30 cellular contexts compared by ENCODE assay signal in genomic region chr6:163423696-163424095, GRCh38. TPM values are rescaled to one million over a fixed set of nuclear protein-coding genes. Genes with fewer than 3 reads are reported as not detected.
A peak's percentile ranks its signal among the peaks of the same experiment; 100 is the strongest.
DNase-seq lines count a peak whose midpoint lies in the region; ATAC-seq and TF ChIP-seq lines count a peak whose summit lies in the region.
"Had no signal": no experiment of that assay in that cellular context is flagged by ENCODE, and none has a peak within 500 bp of the region (broad histone marks: within the 10 kb centered on the region; RNA-seq: fewer than 3 reads in every experiment).

No MANE protein-coding gene starts in this region.

- POLR2A ChIA-PET in CD4-positive, alpha-beta T cell (lab: Charles Lee): no interaction called here

- H3K4me1 ChIP-seq in cardiac muscle cell (ENCODE audit: low read depth) (peaks cover 70% of the 10 kb centered on the region), heart right ventricle (peaks cover 5 to 100% (median 93%) of the 10 kb centered on the region in 9 donors), osteoblast (ENCODE audit: insufficient read depth, low read length) (peaks cover 46% of the 10 kb centered on the region), tibial nerve (peaks cover 0 to 94% (median 25%) of the 10 kb centered on the region in 4 donors)
- H3K4me1 ChIP-seq: colonic mucosa had no signal

- H3K27me3 Mint-ChIP-seq in CD4-positive, alpha-beta T cell: no peaks in the 10 kb centered on the region
- H3K27me3 Mint-ChIP-seq: activated naive CD4-positive, alpha-beta T cell treated with anti-CD3 and anti-CD28 coated beads, Interleukin-2, amount 10 ng/mL, durations not matched to agents 7 days and 5 days; activated T-helper 17 cell treated with anti-CD3 and anti-CD28 coated beads, Interleukin-2, amount 50 U/mL, for 72 hours; effector memory CD8-positive, alpha-beta T cell; naive thymus-derived CD8-positive, alpha-beta T cell; stimulated activated naive CD8-positive, alpha-beta T cell treated with anti-CD3 and anti-CD28 coated beads, Interleukin-15, Interleukin-2, amounts not matched to agents 100 ng/mL and 50 ng/mL, for 24 hours had no signal

- peaks cover 64% of the 10 kb centered on the region for H4K20me1 ChIP-seq in osteoblast (ENCODE audit: insufficient read depth, low read length)

- H3K9me3 ChIP-seq in cardiac muscle cell (ENCODE audit: low read depth) (no peaks in the 10 kb centered on the region), heart right ventricle (no peaks in the 10 kb centered on the region), osteoblast (ENCODE audit: low read depth, low read length) (no peaks in the 10 kb centered on the region), tibial nerve (no peaks in the 10 kb centered on the region)
- no peaks in the 10 kb centered on the region for H3K9me3 ChIP-seq in CD4-positive, alpha-beta T cell (ENCODE audit: control insufficient read depth, low read length)
- H3K9me3 ChIP-seq: BLaER1 treated with 17β-estradiol and CSF1 and Interleukin-3, amounts not matched to agents 10 nM and 100 nM; colonic mucosa; spleen; thyroid gland had no signal

- no peak overlapping the region for H3K27ac Mint-ChIP-seq in CD4-positive, alpha-beta T cell
- H3K27ac Mint-ChIP-seq: activated naive CD4-positive, alpha-beta T cell treated with anti-CD3 and anti-CD28 coated beads, Interleukin-2, amount 10 ng/mL, durations not matched to agents 7 days and 5 days; activated T-helper 17 cell treated with anti-CD3 and anti-CD28 coated beads, Interleukin-2, amount 50 U/mL, for 72 hours; effector memory CD8-positive, alpha-beta T cell; stimulated activated naive CD8-positive, alpha-beta T cell treated with anti-CD3 and anti-CD28 coated beads, Interleukin-15, Interleukin-2, amounts not matched to agents 100 ng/mL and 50 ng/mL, for 24 hours had no signal

- H3K79me2 ChIP-seq in osteoblast (ENCODE audit: insufficient read depth, low read length): peaks cover 98% of the 10 kb centered on the region

- H3K27me3 ChIP-seq in cardiac muscle cell: no peaks in the 10 kb centered on the region
- H3K27me3 ChIP-seq in heart right ventricle: no peaks in the 10 kb centered on the region
- H3K27me3 ChIP-seq in osteoblast (ENCODE audit: insufficient read depth, low read length): no peaks in the 10 kb centered on the region
- H3K27me3 ChIP-seq in tibial nerve: no peaks in the 10 kb centered on the region
- H3K27me3 ChIP-seq in CD4-positive, alpha-beta T cell (ENCODE audit: control insufficient read depth, insufficient read depth, low read length): no peaks in the 10 kb centered on the region
- H3K27me3 ChIP-seq: BLaER1 treated with 17β-estradiol and CSF1 and Interleukin-3, amounts not matched to agents 10 nM and 100 nM; colonic mucosa; spleen; thyroid gland had no signal

- CTCF ChIA-PET in CD4-positive, alpha-beta T cell (lab: Charles Lee): interaction anchor here (0.7 to 1.5 kb wide), 2 partner anchors 131 to 692 kb away, joined by 3 to 4 read pairs; no protein-coding TSS in a partner anchor

- no peak overlapping the region for H3K4me3 Mint-ChIP-seq in CD4-positive, alpha-beta T cell
- H3K4me3 Mint-ChIP-seq: activated naive CD4-positive, alpha-beta T cell treated with anti-CD3 and anti-CD28 coated beads, Interleukin-2, amount 10 ng/mL, durations not matched to agents 7 days and 5 days; activated T-helper 17 cell treated with anti-CD3 and anti-CD28 coated beads, Interleukin-2, amount 50 U/mL, for 72 hours; effector memory CD8-positive, alpha-beta T cell; naive thymus-derived CD8-positive, alpha-beta T cell; stimulated activated naive CD8-positive, alpha-beta T cell treated with anti-CD3 and anti-CD28 coated beads, Interleukin-15, Interleukin-2, amounts not matched to agents 100 ng/mL and 50 ng/mL, for 24 hours had no signal

- no peak for TF ChIP-seq EP300 in tibial nerve (IDR thresholded peaks at IDR 0.05)

- intact Hi-C loops in heart right ventricle (cut with DNase I): loop anchor here in 8 of 10 donors (5.0 to 10.0 kb wide), 13 partner anchors 131 to 1501 kb away; no protein-coding TSS in a partner anchor
- intact Hi-C loops in CD4-positive, alpha-beta T cell (cut with DNase I, micrococcal nuclease): no loop called here

- no peak overlapping the region for H3K4me3 ChIP-seq in cardiac muscle cell
- H3K4me3 ChIP-seq in heart right ventricle: peak overlapping the region in 2 of 10 donors; percentile 8 to 20
- H3K4me3 ChIP-seq in osteoblast (ENCODE audit: insufficient read depth, low read length): no peak overlapping the region
- H3K4me3 ChIP-seq in tibial nerve: peak overlapping the region in 1 of 4 donors; percentile 95
- H3K4me3 ChIP-seq: BLaER1 treated with 17β-estradiol and CSF1 and Interleukin-3, amounts not matched to agents 10 nM and 100 nM; colonic mucosa; lung; spleen; thyroid gland had no signal

- H3K36me3 Mint-ChIP-seq in CD4-positive, alpha-beta T cell (ENCODE audit: low read depth): no peaks in the 10 kb centered on the region
- H3K36me3 Mint-ChIP-seq: naive thymus-derived CD8-positive, alpha-beta T cell had no signal

- TF ChIP-seq CTCF in cardiac muscle cell (IDR thresholded peaks at IDR 0.05; ENCODE audit: low read depth, low read length) (no peak), heart right ventricle (IDR thresholded peaks at IDR 0.05) (no peak), osteoblast (IDR thresholded peaks at IDR 0.05; ENCODE audit: extremely low read depth, low read depth, low read length) (no peak), tibial nerve (IDR thresholded peaks at IDR 0.05) (no peak)
- no peak for TF ChIP-seq CTCF in CD4-positive, alpha-beta T cell (IDR thresholded peaks at IDR 0.05)

- peak overlapping the region; percentile 28 for H3K4me2 ChIP-seq in osteoblast (ENCODE audit: insufficient read depth, low read length)

- H2AFZ ChIP-seq in osteoblast (ENCODE audit: low read length): no peak overlapping the region

- H3K36me3 ChIP-seq in cardiac muscle cell: no peaks in the 10 kb centered on the region
- peaks cover 0 to 5% (median 0%) of the 10 kb centered on the region in 9 donors for H3K36me3 ChIP-seq in heart right ventricle
- H3K36me3 ChIP-seq in osteoblast (ENCODE audit: insufficient read depth, low read length): no peaks in the 10 kb centered on the region
- H3K36me3 ChIP-seq in tibial nerve: no peaks in the 10 kb centered on the region
- H3K36me3 ChIP-seq: colonic mucosa, spleen, thyroid gland had no signal

- WGBS in heart right ventricle, 2 donors: 34 to 47% methylated on average over 2 of the region's 2 CpGs
- 33 to 39% methylated on average over 2 of the region's 2 CpGs for WGBS in tibial nerve, 2 donors

- DNase-seq in cardiac muscle cell (ENCODE audit: low read depth in 1 of 2, low spot score in 1 of 2) (no peak), heart right ventricle (no peak), caudate nucleus (lab: John Stamatoyannopoulos, UW) (no peak), osteoblast (ENCODE audit: insufficient read length, low spot score, missing footprints) (no peak), tibial nerve (ENCODE audit: low spot score in 2 of 2) (no peak), dermis blood vessel endothelial cell (no peak)
- DNase-seq in CD4-positive, alpha-beta T cell: no peak
- DNase-seq: activated CD4-positive, alpha-beta T cell treated with anti-CD3 and anti-CD28 coated beads for 4 hours; activated naive CD4-positive, alpha-beta T cell treated with anti-CD3 and anti-CD28 coated beads, Interleukin-2, amount 10 ng/mL, durations not matched to agents 7 days and 5 days; amniotic stem cell; colonic mucosa; COR-L47; DMS53; effector memory CD8-positive, alpha-beta T cell; GDM1; GOT3; naive thymus-derived CD8-positive, alpha-beta T cell; SHP77 treated with DMSO at 0.1 percent for 48 hours; stimulated activated CD8-positive, alpha-beta memory T cell treated with anti-CD3 and anti-CD28 coated beads, Interleukin-4, amount 100 ng/mL, for 48 hours; SW 1271; T-helper 9 cell had no signal

- no peak for ATAC-seq in heart right ventricle
- ATAC-seq in HG02678 (IDR thresholded peaks at IDR 0.05; ENCODE audit: unreplicated experiment): no peak
- ATAC-seq in CD4-positive, alpha-beta T cell (ENCODE audit: poor library complexity): no peak
- ATAC-seq: activated T-helper 17 cell treated with anti-CD3 and anti-CD28 coated beads, Interleukin-2, amount 50 U/mL, for 72 hours; effector memory CD8-positive, alpha-beta T cell; naive thymus-derived CD8-positive, alpha-beta T cell had no signal

- H3K4me1 Mint-ChIP-seq in CD4-positive, alpha-beta T cell (ENCODE audit: low read depth): peaks cover 55% of the 10 kb centered on the region

- H3K9me3 Mint-ChIP-seq in CD4-positive, alpha-beta T cell: no peaks in the 10 kb centered on the region
- H3K9me3 Mint-ChIP-seq: activated naive CD4-positive, alpha-beta T cell treated with anti-CD3 and anti-CD28 coated beads, Interleukin-2, amount 10 ng/mL, durations not matched to agents 7 days and 5 days; activated T-helper 17 cell treated with anti-CD3 and anti-CD28 coated beads, Interleukin-2, amount 50 U/mL, for 72 hours; effector memory CD8-positive, alpha-beta T cell; naive thymus-derived CD8-positive, alpha-beta T cell; stimulated activated naive CD8-positive, alpha-beta T cell treated with anti-CD3 and anti-CD28 coated beads, Interleukin-15, Interleukin-2, amounts not matched to agents 100 ng/mL and 50 ng/mL, for 24 hours had no signal

- H3K27ac ChIP-seq in cardiac muscle cell: peak overlapping the region; percentile 2
- peak overlapping the region in 5 of 10 donors; percentile 2 to 100 (median 42) for H3K27ac ChIP-seq in heart right ventricle
- H3K27ac ChIP-seq in caudate nucleus (ENCODE audit: low read depth, low read length): peak overlapping the region; percentile 74
- H3K27ac ChIP-seq in osteoblast (ENCODE audit: low read depth, low read length): peak overlapping the region; percentile 9
- H3K27ac ChIP-seq in tibial nerve: peak overlapping the region; percentile 1 to 100 (median 58)
- H3K27ac ChIP-seq in CD4-positive, alpha-beta T cell (ENCODE audit: low read depth, low read length): no peak overlapping the region
- H3K27ac ChIP-seq: 22Rv1; BLaER1 treated with 17β-estradiol and CSF1 and Interleukin-3, amounts not matched to agents 10 nM and 100 nM; colonic mucosa; thyroid gland; VCaP had no signal

- TF ChIP-seq POLR2A in tibial nerve (IDR thresholded peaks at IDR 0.05): no peak

RNA-seq across cellular contexts. Expression of gene QKI, which starts 9.2 kb away (rescaled TPM):
- total RNA-seq in cardiac muscle cell: 217 and 503 TPM in 2 replicates
- 148 and 289 TPM in 2 replicates for polyA plus RNA-seq in cardiac muscle cell
- 100 to 1,000 TPM; 386 to 551 (median 505) TPM for total RNA-seq in heart right ventricle
- polyA plus RNA-seq in heart right ventricle: 10 to 100 TPM; 74.7 to 86.2 TPM
- total RNA-seq in osteoblast: 205 and 212 TPM in 2 replicates
- total RNA-seq in tibial nerve: 100 to 1,000 TPM; 365 to 570 (median 511) TPM
- 10 to 100 TPM; 60.7 to 67.3 TPM for total RNA-seq in CD4-positive, alpha-beta T cell
- 307 and 356 TPM in 2 replicates for total RNA-seq in dermis blood vessel endothelial cell

Comparison
In these comparisons a context has a peak if more than half of its experiments do, and no peak if none do; other contexts are left out.
1. intact Hi-C loops: an anchor here in heart right ventricle (5.0 to 10.0 kb wide); none called in CD4-positive, alpha-beta T cell.